Comparison of ENCODE assay signal across 9 cellular contexts in the genomic region with DNA sequence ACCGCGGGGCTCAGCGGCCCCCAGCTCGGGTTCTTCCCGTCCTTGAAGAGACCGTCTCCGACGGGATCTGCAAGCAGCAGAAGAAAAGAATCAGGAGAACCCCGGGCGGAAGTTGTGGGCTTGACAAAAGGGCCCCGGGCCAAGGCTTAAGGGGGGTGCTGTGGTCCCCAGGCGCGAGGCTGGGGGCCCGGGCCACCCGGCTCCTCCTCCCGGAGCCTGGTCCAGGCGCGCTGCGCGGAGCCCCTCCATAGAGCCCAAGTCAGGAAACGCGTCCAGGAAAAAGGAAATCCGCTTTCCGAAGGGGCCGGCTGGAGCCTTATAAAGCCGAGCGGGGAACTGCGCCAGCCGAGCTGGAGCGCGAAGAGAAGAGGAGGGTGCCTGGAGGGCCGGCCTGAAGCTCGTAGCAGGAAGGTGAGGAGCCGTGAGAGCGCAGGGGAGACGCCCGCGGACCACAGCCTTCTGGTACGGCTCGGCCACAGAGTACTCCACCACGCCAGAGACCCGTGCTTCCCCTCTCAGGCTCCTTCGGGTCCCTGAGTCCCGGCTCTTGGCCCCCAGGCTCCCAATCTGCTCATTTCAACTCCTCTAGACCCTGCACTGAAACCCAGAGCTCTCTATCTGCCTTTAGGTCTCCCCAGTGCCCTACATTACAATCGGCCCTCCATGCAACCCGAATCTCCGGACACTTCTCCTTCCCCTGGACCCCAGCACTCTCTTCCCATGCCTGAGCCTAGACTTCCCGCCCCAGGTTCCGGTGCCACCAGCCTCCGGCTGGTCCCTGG. TPM values are rescaled to one million over a fixed set of nuclear protein-coding genes. Genes with fewer than 3 reads are reported as not detected.
DNase-seq lines count a peak whose midpoint lies in the region; ATAC-seq and TF ChIP-seq lines count a peak whose summit lies in the region.
"Had no signal": no experiment of that assay in that cellular context is flagged by ENCODE, and none has a peak within 500 bp of the region (broad histone marks: within the 10 kb centered on the region; RNA-seq: fewer than 3 reads in every experiment).

No MANE protein-coding gene starts in this region.

- no peaks in the 10 kb centered on the region for H3K9me3 ChIP-seq in MG63
- no peaks in the 10 kb centered on the region for H3K9me3 ChIP-seq in duodenal mucosa (ENCODE audit: control insufficient read depth in 1 of 2, low read length in 2 of 2)
- H3K9me3 ChIP-seq in mucosa of descending colon: no peaks in the 10 kb centered on the region

- H3K9me3 Mint-ChIP-seq in progenitor cell of endocrine pancreas (ENCODE audit: low read depth): no peaks in the 10 kb centered on the region

- DNase-seq in DMS 273 (lab: John Stamatoyannopoulos, UW; ENCODE audit: unreplicated experiment) (peak; percentile 80), DMS 273 treated with DMSO at 0.1 percent for 48 hours (lab: John Stamatoyannopoulos, UW) (no peak), MG63 (no peak), progenitor cell of endocrine pancreas (ENCODE audit: low spot score, unreplicated experiment) (no peak), mucosa of descending colon (no peak), NOMO-1 treated with DMSO at 0.1 percent for 48 hours (lab: John Stamatoyannopoulos, UW; ENCODE audit: unreplicated experiment) (no peak)

- peak overlapping the region; percentile 67 for H3K4me3 Mint-ChIP-seq in progenitor cell of endocrine pancreas (ENCODE audit: low read depth)

- intact Hi-C loops in mucosa of descending colon (cut with DNase I, micrococcal nuclease): no loop called here

- no peaks in the 10 kb centered on the region for H3K36me3 Mint-ChIP-seq in progenitor cell of endocrine pancreas (ENCODE audit: insufficient read depth)

- peaks cover 8% of the 10 kb centered on the region for H3K4me1 Mint-ChIP-seq in progenitor cell of endocrine pancreas (ENCODE audit: low read depth)

- H3K4me1 ChIP-seq in duodenal mucosa (ENCODE audit: control insufficient read depth in 1 of 2, insufficient read depth in 2 of 2, low read length in 2 of 2) (peaks cover 13 to 31% of the 10 kb centered on the region in 2 donors), mucosa of descending colon (ENCODE audit: low read depth) (peaks cover 23% of the 10 kb centered on the region)

- H3K36me3 ChIP-seq in MG63: no peaks in the 10 kb centered on the region
- H3K36me3 ChIP-seq in duodenal mucosa (ENCODE audit: control insufficient read depth in 1 of 2, insufficient read depth in 2 of 2, low read length in 2 of 2): no peaks in the 10 kb centered on the region
- no peaks in the 10 kb centered on the region for H3K36me3 ChIP-seq in mucosa of descending colon (ENCODE audit: low read depth)

- no peak overlapping the region for H3K27ac ChIP-seq in duodenal mucosa (ENCODE audit: low read depth, low read length)

- ATAC-seq in mucosa of descending colon (no peak), HG03095 (IDR thresholded peaks at IDR 0.05; ENCODE audit: unreplicated experiment) (no peak)

- H3K4me3 ChIP-seq in MG63 (0 out of 2 replicates have a peak overlapping the region, but pooled peaks have one; percentile 7), duodenal mucosa (ENCODE audit: low read depth in 1 of 2, low read length in 2 of 2) (peak overlapping the region; percentile 16 to 20), mucosa of descending colon (no peak overlapping the region)

- H3K9ac ChIP-seq in duodenal mucosa (ENCODE audit: low read depth in 1 of 2, low read length in 2 of 2): no peak overlapping the region

- TF ChIP-seq CTCF in progenitor cell of endocrine pancreas (IDR thresholded peaks at IDR 0.05; ENCODE audit: unreplicated experiment) (no peak), mucosa of descending colon (IDR thresholded peaks at IDR 0.05) (no peak)

- H3K27me3 Mint-ChIP-seq in progenitor cell of endocrine pancreas: peaks cover 88% of the 10 kb centered on the region

- H3K27me3 ChIP-seq in MG63 (peaks cover 46% of the 10 kb centered on the region), duodenal mucosa (ENCODE audit: control insufficient read depth in 1 of 2, insufficient read depth in 2 of 2, low read length in 2 of 2) (peaks cover 79 to 80% of the 10 kb centered on the region in 2 donors)

- H3K27ac Mint-ChIP-seq in progenitor cell of endocrine pancreas: no peak overlapping the region

RNA-seq across cellular contexts. Expression of a gene that starts 0.6 kb away (rescaled TPM):
- not detected in 2 replicates for total RNA-seq in MG63 (2014; rRNA removed; shearing (Covaris generic); ENCODE audit: low replicate concordance)
- total RNA-seq in progenitor cell of endocrine pancreas: 13.5 and 15.6 TPM in 2 replicates
- 1 to 10 TPM in 2 of 3 donors, under 1 TPM in 1; 0.63 to 2.7 (median 1.8) TPM for total RNA-seq in mucosa of descending colon
- total RNA-seq: frontal cortex had no signal

RNA-seq across cellular contexts. Expression of a gene that starts 8.8 kb away (rescaled TPM):
- total RNA-seq in MG63 (2014; rRNA removed; shearing (Covaris generic); ENCODE audit: low replicate concordance): not detected in 2 replicates
- total RNA-seq in progenitor cell of endocrine pancreas (24.4 and 30.1 TPM in 2 replicates), mucosa of descending colon (1 to 10 TPM; 1.2 to 6.1 (median 5.0) TPM)
- total RNA-seq: frontal cortex had no signal

RNA-seq across cellular contexts. Expression of a gene that starts 25.0 kb away (rescaled TPM):
- total RNA-seq in MG63 (2014; rRNA removed; shearing (Covaris generic); ENCODE audit: low replicate concordance): not detected in 2 replicates
- total RNA-seq in progenitor cell of endocrine pancreas (5.1 and 6.2 TPM in 2 replicates), mucosa of descending colon (1 to 10 TPM in 1 of 3 donors, under 1 TPM in 2; 0.38 to 1.4 (median 0.39) TPM)

RNA-seq across cellular contexts. Expression of a gene that starts 56.9 kb away (rescaled TPM):
- total RNA-seq in MG63 (2014; rRNA removed; shearing (Covaris generic); ENCODE audit: low replicate concordance): 0.03 TPM in 1 of 2 replicates, not detected in the other
- 0.65 and 0.67 TPM in 2 replicates for total RNA-seq in progenitor cell of endocrine pancreas
- under 1 TPM; 0.09 to 0.46 (median 0.27) TPM for total RNA-seq in mucosa of descending colon
